ENCODE assay signal across 17 cellular contexts in the genomic region with DNA sequence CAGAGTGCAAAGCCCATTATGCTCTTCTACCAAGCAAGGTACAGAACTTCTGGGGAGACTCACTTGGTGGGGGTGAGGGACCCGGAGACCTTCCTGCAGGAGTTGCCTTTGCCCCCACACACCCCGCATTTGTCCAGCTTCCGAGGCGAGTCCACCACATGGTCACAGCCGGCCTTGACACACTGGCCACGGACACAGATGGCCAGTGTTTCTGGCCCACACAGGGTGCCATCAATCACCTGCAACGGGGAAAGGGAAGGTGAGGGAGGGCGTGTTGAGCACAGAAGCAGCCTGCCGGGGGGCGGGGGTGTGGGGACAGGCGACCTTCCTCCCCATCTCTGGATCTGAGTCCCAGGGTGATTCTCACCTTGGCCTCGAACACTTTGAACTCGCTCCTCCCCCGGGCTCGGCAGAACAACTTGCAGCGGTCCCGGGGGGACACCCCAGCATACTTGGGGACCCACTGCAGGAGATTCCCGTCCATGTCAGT. TPM values are rescaled to one million over a fixed set of nuclear protein-coding genes. Genes with fewer than 3 reads are reported as not detected.
DNase-seq lines count a peak whose midpoint lies in the region; ATAC-seq, FAIRE-seq and TF ChIP-seq lines count a peak whose summit lies in the region.
"Had no signal": no experiment of that assay in that cellular context is flagged by ENCODE, and none has a peak within 500 bp of the region (broad histone marks: within the 10 kb centered on the region; RNA-seq: fewer than 3 reads in every experiment).

No MANE protein-coding gene starts in this region.

- POLR2A ChIA-PET in IMR-90 (lab: Charles Lee; ENCODE audit: unreplicated experiment) = no interaction called here

- H3K27ac Mint-ChIP-seq in activated naive CD4-positive, alpha-beta T cell treated with anti-CD3 and anti-CD28 coated beads for 36 hours = no peak overlapping the region
- H3K27ac Mint-ChIP-seq: CD4-positive, alpha-beta memory T cell had no signal

- in situ Hi-C loops in IMR-90 (cut with MboI; ENCODE audit: low sequenced_read_pairs) = loop anchor here (25.0 kb wide), 2 partner anchors 1479 to 1654 kb away; no protein-coding TSS in a partner anchor

- H3K36me3 ChIP-seq in IMR-90 (ENCODE audit: control insufficient read depth, insufficient read depth, low read length) (peaks cover 5% of the 10 kb centered on the region; the same call in 1 of the 2 replicates), esophagus muscularis mucosa (peaks cover 0 to 8% (median 6%) of the 10 kb centered on the region in 4 donors), rectal smooth muscle tissue (ENCODE audit: control insufficient read depth, insufficient read depth, low read length) (no peaks in the 10 kb centered on the region)
- H3K36me3 ChIP-seq: BE2C had no signal

- TF ChIP-seq EP300 in esophagus muscularis mucosa (IDR thresholded peaks at IDR 0.05) = no peak

- H3K9me1 ChIP-seq in IMR-90 (ENCODE audit: insufficient read depth, low read length) = peaks cover 17% of the 10 kb centered on the region

- BruUV-seq in IMR-90 (replicated peaks; lab: Mats Ljungman, UMichigan) = no TSS peak

- H2AK5ac ChIP-seq in IMR-90 (ENCODE audit: low read depth, low read length) = peak overlapping the region; percentile 88

- no peak for TF ChIP-seq RAD21 in IMR-90 (IDR thresholded peaks at IDR 0.05; ENCODE audit: low read length)

- no peak for ATAC-seq in IMR-90 (ENCODE audit: low read depth)
- ATAC-seq: K562 had no signal

- peak overlapping the region; percentile 24 for H2AFZ ChIP-seq in IMR-90 (replicated peaks; ENCODE audit: low read length, poor library complexity)
- H2AFZ ChIP-seq: PC-9 had no signal

- H2AK9ac ChIP-seq in IMR-90 (replicated peaks; ENCODE audit: low read depth, low read length, poor library complexity) = peak overlapping the region; percentile 84

- H3K9ac ChIP-seq in IMR-90 (ENCODE audit: low read depth, low read length) (no peak overlapping the region), rectal smooth muscle tissue (ENCODE audit: low read length) (no peak overlapping the region)

- H4K5ac ChIP-seq in IMR-90 (ENCODE audit: low read depth, low read length) = no peak overlapping the region

- peak overlapping the region; percentile 10 for H2BK5ac ChIP-seq in IMR-90 (ENCODE audit: low read depth, low read length, poor library complexity, severe bottlenecking)

- no peak for TF ChIP-seq CTCF in IMR-90 (conservative IDR thresholded peaks at IDR 0.05; ENCODE audit: low read depth, low read length)
- TF ChIP-seq CTCF in esophagus muscularis mucosa (IDR thresholded peaks at IDR 0.05) = no peak

- no peaks in the 10 kb centered on the region for H3K4me1 Mint-ChIP-seq in activated naive CD4-positive, alpha-beta T cell treated with anti-CD3 and anti-CD28 coated beads for 36 hours (ENCODE audit: low read depth)
- H3K4me1 Mint-ChIP-seq: CD4-positive, alpha-beta memory T cell had no signal

- H3K56ac ChIP-seq in IMR-90 (ENCODE audit: extremely low read depth, insufficient read depth, low read length) = no peak overlapping the region

- H3K23ac ChIP-seq in IMR-90 (ENCODE audit: low read depth, low read length) = 0 out of 2 replicates have a peak overlapping the region, but pooled peaks have one; percentile 2

- dilution Hi-C loops in IMR-90 (cut with HindIII; ENCODE audit: low sequenced_read_pairs, unreplicated experiment) = no loop called here

- H3K4me1 ChIP-seq in IMR-90 (ENCODE audit: control insufficient read depth, insufficient read depth, low read length) = peaks cover 16% of the 10 kb centered on the region
- H3K4me1 ChIP-seq in esophagus muscularis mucosa = peaks cover 12 to 39% (median 26%) of the 10 kb centered on the region in 4 donors
- H3K4me1 ChIP-seq in rectal smooth muscle tissue (ENCODE audit: control insufficient read depth, insufficient read depth, low read length) = peaks cover 36% of the 10 kb centered on the region
- H3K4me1 ChIP-seq: BE2C had no signal

- no peaks in the 10 kb centered on the region for H3K79me1 ChIP-seq in IMR-90 (ENCODE audit: low read depth in 1 of 2, low read length in 2 of 2)

- H3K9me3 ChIP-seq in IMR-90 (ENCODE audit: control insufficient read depth, insufficient read depth, low read length) (no peaks in the 10 kb centered on the region), esophagus muscularis mucosa (no peaks in the 10 kb centered on the region)
- H3K9me3 ChIP-seq: BE2C had no signal

- no CpG with 5 or more reads among the region's 18 CpGs for WGBS in IMR-90 (ENCODE audit: extremely low coverage in 2 of 2, insufficient read length in 1 of 2), 2 experiments
- WGBS in esophagus muscularis mucosa = 79% methylated on average over 10 of the region's 18 CpGs

- H2BK15ac ChIP-seq in IMR-90 (ENCODE audit: low read depth, low read length) = peak overlapping the region; percentile 92; the same call in 1 of the 3 replicates

- peak overlapping the region; percentile 30; the same call in 1 of the 2 replicates for H2BK20ac ChIP-seq in IMR-90 (ENCODE audit: low read depth, low read length)

- H3K27ac ChIP-seq in IMR-90 (ENCODE audit: insufficient read depth, low read length) = no peak overlapping the region
- peak overlapping the region; percentile 25 to 50 (median 40) for H3K27ac ChIP-seq in esophagus muscularis mucosa (replicated peaks in 1 of 4)
- H3K27ac ChIP-seq in rectal smooth muscle tissue (ENCODE audit: low read depth, low read length) = peak overlapping the region; percentile 79
- H3K27ac ChIP-seq: HL-60, PC-9 had no signal

- H3K27me3 ChIP-seq in IMR-90 (ENCODE audit: control insufficient read depth, insufficient read depth, low read length) (no peaks in the 10 kb centered on the region), esophagus muscularis mucosa (no peaks in the 10 kb centered on the region), rectal smooth muscle tissue (ENCODE audit: control insufficient read depth, insufficient read depth, low read length) (no peaks in the 10 kb centered on the region)

- peak overlapping the region; percentile 51; the same call in 1 of the 2 replicates for H4K91ac ChIP-seq in IMR-90 (ENCODE audit: insufficient read depth, low read depth, low read length)

- peak overlapping the region; percentile 53 for H3K4ac ChIP-seq in IMR-90 (ENCODE audit: low read depth, low read length)

- TF ChIP-seq POLR2A in IMR-90 (IDR thresholded peaks at IDR 0.05; ENCODE audit: low read depth, low read length) (no peak), esophagus muscularis mucosa (IDR thresholded peaks at IDR 0.05; ENCODE audit: low read depth) (no peak)

- DNase-seq in IMR-90 (no peak), esophagus muscularis mucosa (ENCODE audit: extremely low spot score) (no peak), urothelium cell line (ENCODE audit: low spot score) (no peak), DMS114 treated with DMSO at 0.1 percent for 48 hours (lab: John Stamatoyannopoulos, UW; ENCODE audit: unreplicated experiment) (no peak)
- DNase-seq in activated naive CD4-positive, alpha-beta T cell treated with anti-CD3 and anti-CD28 coated beads for 36 hours = no peak
- DNase-seq in activated CD8-positive, alpha-beta memory T cell treated with anti-CD3 and anti-CD28 coated beads, Interleukin-2, amount 50 U/mL, for 48 hours = no peak
- DNase-seq: BE2C; CD4-positive, alpha-beta memory T cell; DND-41; GDM1; NCI-H69 had no signal

- peak overlapping the region; percentile 7 for H2BK120ac ChIP-seq in IMR-90 (ENCODE audit: low read depth, low read length)

- peak overlapping the region; percentile 55; the same call in 1 of the 2 replicates for H3K14ac ChIP-seq in IMR-90 (replicated peaks; ENCODE audit: low read depth, low read length)

- CTCF ChIA-PET in IMR-90 (lab: Yijun Ruan, JAX) = interaction anchor here (1.2 to 1.5 kb wide), 2 partner anchors 18 to 196 kb away, joined by 3 to 4 read pairs; no protein-coding TSS in a partner anchor
- CTCF ChIA-PET in activated naive CD4-positive, alpha-beta T cell treated with anti-CD3 and anti-CD28 coated beads for 36 hours (lab: Charles Lee) = interaction anchor here (1.3 kb wide), 1 partner anchor 23 kb away, joined by 3 read pairs; no protein-coding TSS in a partner anchor

- H3K9me3 Mint-ChIP-seq in activated naive CD4-positive, alpha-beta T cell treated with anti-CD3 and anti-CD28 coated beads for 36 hours = no peaks in the 10 kb centered on the region
- H3K9me3 Mint-ChIP-seq: CD4-positive, alpha-beta memory T cell had no signal

- peaks cover 2% of the 10 kb centered on the region; the same call in 1 of the 2 replicates for H4K20me1 ChIP-seq in IMR-90 (ENCODE audit: insufficient read depth, low read length)

- peak; percentile 68 for FAIRE-seq in urothelium cell line (lab: Jason Lieb, UNC)
- FAIRE-seq: D721Med, GM12892, K562 had no signal

- H3K18ac ChIP-seq in IMR-90 (ENCODE audit: low read depth, low read length) = peak overlapping the region; percentile 10

- no peaks in the 10 kb centered on the region for H3K36me3 Mint-ChIP-seq in activated naive CD4-positive, alpha-beta T cell treated with anti-CD3 and anti-CD28 coated beads for 36 hours (ENCODE audit: low read depth)
- H3K36me3 Mint-ChIP-seq: CD4-positive, alpha-beta memory T cell had no signal

- intact Hi-C loops in IMR-90 (cut with micrococcal nuclease) = no loop called here
- intact Hi-C loops in esophagus muscularis mucosa (cut with DNase I) = no loop called here
- intact Hi-C loops in activated naive CD4-positive, alpha-beta T cell treated with anti-CD3 and anti-CD28 coated beads for 36 hours (cut with micrococcal nuclease) = no loop called here

- H3K4me3 Mint-ChIP-seq in activated naive CD4-positive, alpha-beta T cell treated with anti-CD3 and anti-CD28 coated beads for 36 hours = no peak overlapping the region
- H3K4me3 Mint-ChIP-seq: CD4-positive, alpha-beta memory T cell had no signal

- no peak overlapping the region for H3K4me3 ChIP-seq in IMR-90 (ENCODE audit: insufficient read depth, low read depth, low read length)
- H3K4me3 ChIP-seq in esophagus muscularis mucosa = no peak overlapping the region
- H3K4me3 ChIP-seq in rectal smooth muscle tissue (ENCODE audit: low read length) = no peak overlapping the region
- H3K4me3 ChIP-seq: K562, PC-9 had no signal

- peak overlapping the region in 1 of 2 experiments; percentile 18; a peak in 2 of 4 replicates for H4K8ac ChIP-seq in IMR-90 (ENCODE audit: low read depth in 2 of 2, low read length in 2 of 2)

- no peak overlapping the region for H3K4me2 ChIP-seq in IMR-90 (ENCODE audit: low read depth, low read length)
- H3K4me2 ChIP-seq: PC-9 had no signal

- no peaks in the 10 kb centered on the region for H3K27me3 Mint-ChIP-seq in activated naive CD4-positive, alpha-beta T cell treated with anti-CD3 and anti-CD28 coated beads for 36 hours (ENCODE audit: low read depth)

RNA-seq across cellular contexts. Expression of a gene that starts 20.0 kb away (rescaled TPM):
- total RNA-seq in IMR-90 (2012; rRNA removed) = under 0.01 TPM in 2 replicates
- polyA plus RNA-seq in IMR-90 (2012; rRNA removed) = 0.39 and 0.60 TPM in 2 replicates
- 0.30 and 1.3 TPM in 2 replicates for polyA plus RNA-seq in IMR-90 (2012; cell fraction: cytosol; rRNA removed)
- 0.39 and 0.83 TPM in 2 replicates for polyA plus RNA-seq in IMR-90 (2012; cell fraction: nucleus; rRNA removed; ENCODE audit: low replicate concordance)
- total RNA-seq in esophagus muscularis mucosa = 10 to 100 TPM; 23.5 to 55.5 (median 29.8) TPM
- not detected for total RNA-seq in activated naive CD4-positive, alpha-beta T cell treated with anti-CD3 and anti-CD28 coated beads for 36 hours
- total RNA-seq: CD4-positive, alpha-beta memory T cell; K562; PC-9 had no signal
- polyA plus RNA-seq: CD4-positive, alpha-beta memory T cell; K562 had no signal

RNA-seq across cellular contexts. Expression of a gene that starts 40.0 kb away (rescaled TPM):
- total RNA-seq in IMR-90 (2012; rRNA removed) (3.0 and 3.1 TPM in 2 replicates), esophagus muscularis mucosa (10 to 100 TPM in 3 of 4 donors, 1 to 10 TPM in 1; 6.6 to 11.4 (median 10.3) TPM)
- polyA plus RNA-seq in IMR-90 (2012; rRNA removed) = 4.7 and 5.0 TPM in 2 replicates
- polyA plus RNA-seq in IMR-90 (2012; cell fraction: cytosol; rRNA removed) = 3.3 and 6.1 TPM in 2 replicates
- 9.5 and 11.7 TPM in 2 replicates for polyA plus RNA-seq in IMR-90 (2012; cell fraction: nucleus; rRNA removed; ENCODE audit: low replicate concordance)
- total RNA-seq in activated naive CD4-positive, alpha-beta T cell treated with anti-CD3 and anti-CD28 coated beads for 36 hours = not detected
- total RNA-seq: CD4-positive, alpha-beta memory T cell had no signal
- polyA plus RNA-seq: CD4-positive, alpha-beta memory T cell; K562 had no signal

Comparison
In these comparisons a context has a peak if more than half of its experiments do, and no peak if none do; other contexts are left out.
1. RNA of a gene that starts 20.0 kb away (total RNA-seq): 23.5 to 55.5 TPM in esophagus muscularis mucosa; under 0.01 TPM in IMR-90 and not detected in activated naive CD4-positive, alpha-beta T cell treated with anti-CD3 and anti-CD28 coated beads for 36 hours; every median in the first group is over 10 times any median in the second.